ENCODE assay signal across 8 cellular contexts in the genomic region with DNA sequence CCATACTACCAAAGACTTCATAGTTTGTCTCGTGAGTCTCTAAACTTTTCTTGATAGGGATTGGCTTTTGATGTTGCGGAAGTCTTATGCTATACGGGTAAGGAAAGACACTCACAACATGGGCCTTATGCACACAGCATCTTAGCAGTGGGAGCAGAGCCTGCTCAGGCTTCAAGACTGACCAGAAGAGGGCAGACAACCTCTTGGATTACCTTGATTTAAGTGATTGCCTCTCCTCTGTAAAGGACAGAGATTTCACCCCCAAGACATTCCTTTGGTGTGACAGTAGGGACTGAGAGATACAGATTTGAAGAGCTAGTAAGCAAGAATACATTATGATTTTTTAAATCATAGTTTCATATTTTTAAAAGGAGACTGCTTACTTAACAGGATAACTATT.
DNase-seq lines count a peak whose midpoint lies in the region; ATAC-seq and TF ChIP-seq lines count a peak whose summit lies in the region.

No MANE protein-coding gene starts in this region.

- ATAC-seq in GM18502 (IDR thresholded peaks at IDR 0.05; ENCODE audit: poor library complexity, unreplicated experiment), result peak; percentile 76
- no peak for ATAC-seq in gastrocnemius medialis

- no peaks in the 10 kb centered on the region for H3K36me3 ChIP-seq in esophagus muscularis mucosa
- no peaks in the 10 kb centered on the region for H3K36me3 ChIP-seq in gastrocnemius medialis

- TF ChIP-seq EP300 in esophagus muscularis mucosa (IDR thresholded peaks at IDR 0.05), result no peak

- H3K9me3 ChIP-seq in esophagus muscularis mucosa, result peaks cover 0 to 4% (median 0%) of the 10 kb centered on the region in 4 donors
- no peaks in the 10 kb centered on the region for H3K9me3 ChIP-seq in gastrocnemius medialis

- DNase-seq in AML-193 (lab: John Stamatoyannopoulos, UW) (peak; percentile 25), HPDE6-E6E7 (ENCODE audit: extremely low spot score) (peak; percentile 58), T-helper 9 cell (peak; percentile 4), epithelial cell of esophagus (ENCODE audit: low read depth) (peak; percentile 70), osteocyte (ENCODE audit: extremely low spot score, unreplicated experiment) (no peak), esophagus muscularis mucosa (ENCODE audit: extremely low spot score) (no peak), gastrocnemius medialis (no peak)

- H3K4me3 Mint-ChIP-seq in osteocyte (ENCODE audit: unreplicated experiment), result no peak overlapping the region

- H3K4me1 ChIP-seq in esophagus muscularis mucosa, result no peaks in the 10 kb centered on the region
- H3K4me1 ChIP-seq in gastrocnemius medialis, result no peaks in the 10 kb centered on the region

- TF ChIP-seq POLR2A in esophagus muscularis mucosa (IDR thresholded peaks at IDR 0.05; ENCODE audit: low read depth) (no peak), gastrocnemius medialis (IDR thresholded peaks at IDR 0.05) (no peak)

- H3K27ac Mint-ChIP-seq in osteocyte (ENCODE audit: unreplicated experiment), result no peak overlapping the region

- no peaks in the 10 kb centered on the region for H3K4me1 Mint-ChIP-seq in osteocyte (ENCODE audit: unreplicated experiment)

- H3K4me3 ChIP-seq in epithelial cell of esophagus (ENCODE audit: low read length), result no peak overlapping the region
- H3K4me3 ChIP-seq in esophagus muscularis mucosa, result no peak overlapping the region
- no peak overlapping the region for H3K4me3 ChIP-seq in gastrocnemius medialis

- in situ Hi-C loops in gastrocnemius medialis (cut with MboI; ENCODE audit: low sequenced_read_pairs in 4 of 4), result no loop called here

- WGBS in esophagus muscularis mucosa, result 72% methylated on average over 3 of the region's 3 CpGs

- H3K27me3 ChIP-seq in esophagus muscularis mucosa, result no peaks in the 10 kb centered on the region
- H3K27me3 ChIP-seq in gastrocnemius medialis, result no peaks in the 10 kb centered on the region

- H3K9me3 Mint-ChIP-seq in osteocyte (ENCODE audit: unreplicated experiment), result peaks cover 6% of the 10 kb centered on the region

- H3K27me3 Mint-ChIP-seq in osteocyte (ENCODE audit: unreplicated experiment), result no peaks in the 10 kb centered on the region

- peak; percentile 72 for TF ChIP-seq CTCF in epithelial cell of esophagus (IDR thresholded peaks at IDR 0.05; ENCODE audit: insufficient read depth, low read depth, low read length, missing control alignments)
- peak; percentile 78 for TF ChIP-seq CTCF in osteocyte (IDR thresholded peaks at IDR 0.05)
- no peak for TF ChIP-seq CTCF in esophagus muscularis mucosa (IDR thresholded peaks at IDR 0.05)
- TF ChIP-seq CTCF in gastrocnemius medialis (IDR thresholded peaks at IDR 0.05 in 4 of 5, conservative IDR thresholded peaks at IDR 0.05 in 1 of 5), result peak in 1 of 5 experiments; percentile 12

- intact Hi-C loops in esophagus muscularis mucosa (cut with DNase I) (no loop called here), gastrocnemius medialis (cut with DNase I; ENCODE audit: low total_unique reads) (no loop called here)

- H3K36me3 Mint-ChIP-seq in osteocyte (ENCODE audit: unreplicated experiment), result peaks cover 3% of the 10 kb centered on the region

- no peak overlapping the region for H3K27ac ChIP-seq in esophagus muscularis mucosa (replicated peaks in 1 of 4)
- no peak overlapping the region for H3K27ac ChIP-seq in gastrocnemius medialis

Comparison
In these comparisons a context has a peak if more than half of its experiments do, and no peak if none do; other contexts are left out.
1. DNase-seq: peak in AML-193 (2 of 2), HPDE6-E6E7 (single experiment), T-helper 9 cell (single experiment) and epithelial cell of esophagus (single experiment); none in osteocyte (single experiment), esophagus muscularis mucosa (single experiment) and gastrocnemius medialis (0 of 2).
2. CTCF ChIP-seq: peak in epithelial cell of esophagus (single experiment) and osteocyte (single experiment); none in esophagus muscularis mucosa (0 of 3).